Comparison of ENCODE assay signal across 12 cellular contexts in genomic region chr9:108156270-108156998, GRCh38.
DNase-seq lines count a peak whose midpoint lies in the region; ATAC-seq and TF ChIP-seq lines count a peak whose summit lies in the region.
"Had no signal": no experiment of that assay in that cellular context is flagged by ENCODE, and none has a peak within 500 bp of the region (broad histone marks: within the 10 kb centered on the region; RNA-seq: fewer than 3 reads in every experiment).

No MANE protein-coding gene starts in this region.

- no peaks in the 10 kb centered on the region for H3K27me3 ChIP-seq in ACC112 (ENCODE audit: insufficient read depth, low read length)
- H3K27me3 ChIP-seq in hepatocyte: no peaks in the 10 kb centered on the region
- H3K27me3 ChIP-seq: sigmoid colon had no signal

- no peak for ATAC-seq in activated naive CD8-positive, alpha-beta T cell treated with anti-CD3 and anti-CD28 coated beads, Interleukin-2, amount 50 U/mL, for 24 hours
- ATAC-seq: activated T-cell treated with anti-CD3 and anti-CD28 coated beads, Interleukin-2, amount 50 U/mL, for 72 hours had no signal

- in situ Hi-C loops in G401 (cut with HindIII; ENCODE audit: low sequenced_read_pairs): no loop called here

- WGBS in hepatocyte (ENCODE audit: low lambda C conversion rate, missing lambda C conversion rate): 56% methylated on average over 5 of the region's 5 CpGs

- H3K36me3 ChIP-seq in ACC112 (ENCODE audit: insufficient read depth, low read length) (no peaks in the 10 kb centered on the region), hepatocyte (replicated peaks; ENCODE audit: insufficient read depth, low read depth) (no peaks in the 10 kb centered on the region)
- H3K36me3 ChIP-seq: sigmoid colon had no signal

- DNase-seq in HS-5 (ENCODE audit: low read depth) (peak; percentile 67), SIG-M5 (lab: John Stamatoyannopoulos, UW) (peak; percentile 16), hepatocyte (ENCODE audit: low spot score) (peak; percentile 63), NCI-H1694 treated with DMSO at 0.1 percent for 48 hours (lab: John Stamatoyannopoulos, UW) (no peak), G401 (ENCODE audit: low spot score) (no peak)
- DNase-seq in activated naive CD8-positive, alpha-beta T cell treated with anti-CD3 and anti-CD28 coated beads, Interleukin-2, amount 50 U/mL, for 24 hours: no peak
- DNase-seq in activated naive CD4-positive, alpha-beta T cell treated with anti-CD3 and anti-CD28 coated beads, Interleukin-2, amount 50 U/mL, for 16 hours: no peak
- DNase-seq: activated B cell treated with CpG ODN at 0.5 μM for 24 hours; activated T-cell treated with anti-CD3 and anti-CD28 coated beads, Interleukin-2, amount 50 U/mL, for 72 hours; SHP77; sigmoid colon had no signal

- H3K27ac ChIP-seq in ACC112 (ENCODE audit: low read depth, low read length) (no peak overlapping the region), hepatocyte (peak overlapping the region; percentile 80)
- H3K27ac ChIP-seq: sigmoid colon had no signal

- no peak overlapping the region for H3K27ac Mint-ChIP-seq in activated naive CD8-positive, alpha-beta T cell treated with anti-CD3 and anti-CD28 coated beads, Interleukin-2, amount 50 U/mL, for 24 hours
- H3K27ac Mint-ChIP-seq: activated B cell treated with CpG ODN at 0.5 μM for 24 hours; activated T-cell treated with anti-CD3 and anti-CD28 coated beads, Interleukin-2, amount 50 U/mL, for 72 hours had no signal

- no peaks in the 10 kb centered on the region for H3K79me2 ChIP-seq in ACC112 (ENCODE audit: control insufficient read depth, insufficient read depth, low read length, unreplicated experiment)
- H3K79me2 ChIP-seq in hepatocyte: no peaks in the 10 kb centered on the region

- no peaks in the 10 kb centered on the region for H3K36me3 Mint-ChIP-seq in activated naive CD8-positive, alpha-beta T cell treated with anti-CD3 and anti-CD28 coated beads, Interleukin-2, amount 50 U/mL, for 24 hours (ENCODE audit: low read depth)

- H3K4me2 ChIP-seq in hepatocyte: peak overlapping the region; percentile 34

- no peaks in the 10 kb centered on the region for H3K27me3 Mint-ChIP-seq in activated naive CD8-positive, alpha-beta T cell treated with anti-CD3 and anti-CD28 coated beads, Interleukin-2, amount 50 U/mL, for 24 hours

- H3K4me3 ChIP-seq in ACC112 (ENCODE audit: low read depth, low read length) (peak overlapping the region; percentile 6; the same call in 1 of the 2 replicates), hepatocyte (no peak overlapping the region)
- H3K4me3 ChIP-seq: sigmoid colon had no signal

- no peaks in the 10 kb centered on the region for H4K20me1 ChIP-seq in hepatocyte (ENCODE audit: insufficient read depth, poor library complexity, severe bottlenecking)

- H3K4me3 Mint-ChIP-seq in activated naive CD8-positive, alpha-beta T cell treated with anti-CD3 and anti-CD28 coated beads, Interleukin-2, amount 50 U/mL, for 24 hours: no peak overlapping the region
- H3K4me3 Mint-ChIP-seq: activated B cell treated with CpG ODN at 0.5 μM for 24 hours; activated T-cell treated with anti-CD3 and anti-CD28 coated beads, Interleukin-2, amount 50 U/mL, for 72 hours had no signal

- H3K9me3 ChIP-seq in hepatocyte (ENCODE audit: low read depth): no peaks in the 10 kb centered on the region
- H3K9me3 ChIP-seq: sigmoid colon had no signal

- peaks cover 12% of the 10 kb centered on the region for H3K4me1 ChIP-seq in ACC112 (ENCODE audit: control insufficient read depth, insufficient read depth, low read length, unreplicated experiment)
- peaks cover 27% of the 10 kb centered on the region for H3K4me1 ChIP-seq in hepatocyte (ENCODE audit: insufficient read depth)

- no peaks in the 10 kb centered on the region for H3K9me2 ChIP-seq in hepatocyte (replicated peaks; ENCODE audit: insufficient read depth)

- peak overlapping the region; percentile 10 for H2AFZ ChIP-seq in ACC112 (ENCODE audit: low read length, unreplicated experiment)
- no peak overlapping the region for H2AFZ ChIP-seq in hepatocyte

- TF ChIP-seq CTCF in hepatocyte (IDR thresholded peaks at IDR 0.05; ENCODE audit: poor library complexity): no peak

- no peaks in the 10 kb centered on the region for H3K4me1 Mint-ChIP-seq in activated naive CD8-positive, alpha-beta T cell treated with anti-CD3 and anti-CD28 coated beads, Interleukin-2, amount 50 U/mL, for 24 hours
- H3K4me1 Mint-ChIP-seq: activated B cell treated with CpG ODN at 0.5 μM for 24 hours had no signal

- peaks cover 4% of the 10 kb centered on the region for H3K9me3 Mint-ChIP-seq in activated naive CD8-positive, alpha-beta T cell treated with anti-CD3 and anti-CD28 coated beads, Interleukin-2, amount 50 U/mL, for 24 hours

Comparison
In these comparisons a context has a peak if more than half of its experiments do, and no peak if none do; other contexts are left out.
1. DNase-seq: peak in HS-5 (single experiment), SIG-M5 (single experiment) and hepatocyte (single experiment); none in NCI-H1694 treated with DMSO at 0.1 percent for 48 hours (single experiment), activated naive CD8-positive, alpha-beta T cell treated with anti-CD3 and anti-CD28 coated beads, Interleukin-2, amount 50 U/mL, for 24 hours (single experiment), activated naive CD4-positive, alpha-beta T cell treated with anti-CD3 and anti-CD28 coated beads, Interleukin-2, amount 50 U/mL, for 16 hours (single experiment) and G401 (single experiment).